8 cellular contexts compared by ENCODE assay signal in genomic region chr10:109922976-109923921, GRCh38. TPM values are rescaled to one million over a fixed set of nuclear protein-coding genes. Genes with fewer than 3 reads are reported as not detected.
DNase-seq lines count a peak whose midpoint lies in the region; ATAC-seq and TF ChIP-seq lines count a peak whose summit lies in the region.

TSS of gene XPNPEP1 (minus strand) at chr10:109923511. CDS start at chr10:109923433, 78 bp downstream.

- no peaks in the 10 kb centered on the region for H3K36me3 ChIP-seq in neuron (ENCODE audit: insufficient read depth, low read length)

- TF ChIP-seq CTCF in foreskin keratinocyte (conservative IDR thresholded peaks at IDR 0.05) = no peak

- peak within 1 kb of the TSS; percentile 83 for H3K27ac ChIP-seq in foreskin keratinocyte

- DNase-seq in Daoy (ENCODE audit: low read depth) (peak; percentile 88), KBM-7 (peak; percentile 71), SIG-M5 (lab: John Stamatoyannopoulos, UW) (peak; percentile 7), activated gamma-delta T cell (lab: John Stamatoyannopoulos, UW) (peak; percentile 78), foreskin keratinocyte (peak in 1 of 2 donors; percentile 50), stromal cell of bone marrow (ENCODE audit: low read depth) (peak; percentile 80)

- in situ Hi-C loops in KBM-7 (cut with MboI; ENCODE audit: low pct_unique_long_range_greater_than_20kb, low sequenced_read_pairs) = no loop called here

- peak within 1 kb of the TSS; percentile 81 for H3K4me3 ChIP-seq in neuron (ENCODE audit: low read length)

- H3K4me1 ChIP-seq in foreskin keratinocyte (peaks cover 9% of the 10 kb centered on the region), neuron (ENCODE audit: insufficient read depth, low read length) (peaks cover 15% of the 10 kb centered on the region)

- H2AFZ ChIP-seq in neuron (ENCODE audit: low read depth, low read length) = peak within 1 kb of the TSS; percentile 81

- H3K9me3 ChIP-seq in neuron (ENCODE audit: low read length) = no peaks in the 10 kb centered on the region

- peak; percentile 97 for ATAC-seq in GM21723 (IDR thresholded peaks at IDR 0.05; ENCODE audit: unreplicated experiment)
- peak; percentile 96 for ATAC-seq in foreskin keratinocyte

- H3K27me3 ChIP-seq in foreskin keratinocyte = no peaks in the 10 kb centered on the region
- no peaks in the 10 kb centered on the region for H3K27me3 ChIP-seq in neuron (ENCODE audit: insufficient read depth, low read length)

RNA-seq across cellular contexts. Expression of gene XPNPEP1, which starts in this region (rescaled TPM):
- total RNA-seq in Daoy (2014; rRNA removed; shearing (Covaris generic)) = 42.4 and 42.5 TPM in 2 replicates
- total RNA-seq in foreskin keratinocyte = 58.8 TPM in 2 replicates
- 37.5 and 43.8 TPM in 2 replicates for polyA plus RNA-seq in foreskin keratinocyte
